ENCODE assay signal across 10 cellular contexts in genomic region chr21:41865002-41865777, GRCh38. TPM values are rescaled to one million over a fixed set of nuclear protein-coding genes. Genes with fewer than 3 reads are reported as not detected.
DNase-seq lines count a peak whose midpoint lies in the region; ATAC-seq and TF ChIP-seq lines count a peak whose summit lies in the region.
"Had no signal": no experiment of that assay in that cellular context is flagged by ENCODE, and none has a peak within 500 bp of the region (broad histone marks: within the 10 kb centered on the region; RNA-seq: fewer than 3 reads in every experiment).

No MANE protein-coding gene starts in this region.

- peak overlapping the region; percentile 30 for H3K27ac Mint-ChIP-seq in activated CD8-positive, alpha-beta T cell treated with anti-CD3 and anti-CD28 coated beads, Interleukin-2, amount 10 ng/mL, durations not matched to agents 7 days and 5 days
- H3K27ac Mint-ChIP-seq in Calu3 (ENCODE audit: unreplicated experiment), result no peak overlapping the region

- intact Hi-C loops in Calu3 (cut with micrococcal nuclease; ENCODE audit: unreplicated experiment) (no loop called here), gastrocnemius medialis (cut with DNase I; ENCODE audit: low total_unique reads) (no loop called here)

- no peaks in the 10 kb centered on the region for H3K9me3 ChIP-seq in gastrocnemius medialis
- H3K9me3 ChIP-seq: prostate gland had no signal

- no peaks in the 10 kb centered on the region for H3K27me3 ChIP-seq in gastrocnemius medialis

- no peaks in the 10 kb centered on the region for H3K36me3 ChIP-seq in gastrocnemius medialis
- H3K36me3 ChIP-seq: prostate gland had no signal

- DNase-seq in CMK (ENCODE audit: low read depth) (peak; percentile 57), KG1 (lab: John Stamatoyannopoulos, UW) (no peak), Calu3 (no peak), gastrocnemius medialis (no peak)
- no peak for DNase-seq in activated CD8-positive, alpha-beta T cell treated with anti-CD3 and anti-CD28 coated beads, Interleukin-2, amount 10 ng/mL, durations not matched to agents 7 days and 5 days
- no peak for DNase-seq in stimulated activated CD4-positive, alpha-beta T cell treated with anti-CD3 and anti-CD28 coated beads, Interleukin-4, amount 100 ng/mL, for 24 hours

- no peaks in the 10 kb centered on the region for H3K4me1 ChIP-seq in gastrocnemius medialis
- H3K4me1 ChIP-seq: prostate gland had no signal

- in situ Hi-C loops in gastrocnemius medialis (cut with MboI; ENCODE audit: low sequenced_read_pairs in 4 of 4), result no loop called here

- peak; percentile 42 for ATAC-seq in GM19035 (IDR thresholded peaks at IDR 0.05; ENCODE audit: unreplicated experiment)
- peak; percentile 54 for ATAC-seq in HG02938 (IDR thresholded peaks at IDR 0.05; ENCODE audit: unreplicated experiment)
- ATAC-seq in activated CD8-positive, alpha-beta T cell treated with anti-CD3 and anti-CD28 coated beads, Interleukin-2, amount 10 ng/mL, durations not matched to agents 7 days and 5 days, result no peak
- no peak for ATAC-seq in gastrocnemius medialis
- ATAC-seq: Right ventricle myocardium inferior had no signal

- TF ChIP-seq CTCF in Calu3 (IDR thresholded peaks at IDR 0.05; ENCODE audit: unreplicated experiment) (no peak), gastrocnemius medialis (IDR thresholded peaks at IDR 0.05 in 4 of 5, conservative IDR thresholded peaks at IDR 0.05 in 1 of 5) (no peak)

- H3K4me3 Mint-ChIP-seq in activated CD8-positive, alpha-beta T cell treated with anti-CD3 and anti-CD28 coated beads, Interleukin-2, amount 10 ng/mL, durations not matched to agents 7 days and 5 days, result no peak overlapping the region
- H3K4me3 Mint-ChIP-seq in Calu3 (ENCODE audit: low read depth, unreplicated experiment), result no peak overlapping the region

- no peaks in the 10 kb centered on the region for H3K27me3 Mint-ChIP-seq in activated CD8-positive, alpha-beta T cell treated with anti-CD3 and anti-CD28 coated beads, Interleukin-2, amount 10 ng/mL, durations not matched to agents 7 days and 5 days (ENCODE audit: low read depth)
- H3K27me3 Mint-ChIP-seq in Calu3 (ENCODE audit: unreplicated experiment), result no peaks in the 10 kb centered on the region

- no peak overlapping the region for H3K27ac ChIP-seq in gastrocnemius medialis
- H3K27ac ChIP-seq: prostate gland had no signal

- no TSS peak for BruUV-seq in Calu3 (replicated peaks; lab: Mats Ljungman, UMichigan)

- H3K36me3 Mint-ChIP-seq in activated CD8-positive, alpha-beta T cell treated with anti-CD3 and anti-CD28 coated beads, Interleukin-2, amount 10 ng/mL, durations not matched to agents 7 days and 5 days (ENCODE audit: low read depth), result no peaks in the 10 kb centered on the region
- H3K36me3 Mint-ChIP-seq in Calu3 (ENCODE audit: insufficient read depth, unreplicated experiment), result peaks cover 5% of the 10 kb centered on the region

- CTCF ChIA-PET in activated CD8-positive, alpha-beta T cell treated with anti-CD3 and anti-CD28 coated beads, Interleukin-2, amount 10 ng/mL, durations not matched to agents 7 days and 5 days (lab: Charles Lee), result interaction anchor here (1.0 kb wide), 3 partner anchors 48 to 252 kb away, joined by 3 to 5 read pairs (median 3); no protein-coding TSS in a partner anchor
- CTCF ChIA-PET in Calu3 (lab: Charles Lee), result interaction anchor here (0.7 kb wide), 1 partner anchor 61 kb away, joined by 7 read pairs; no protein-coding TSS in a partner anchor

- no peaks in the 10 kb centered on the region for H3K9me3 Mint-ChIP-seq in activated CD8-positive, alpha-beta T cell treated with anti-CD3 and anti-CD28 coated beads, Interleukin-2, amount 10 ng/mL, durations not matched to agents 7 days and 5 days (ENCODE audit: insufficient read depth)
- H3K9me3 Mint-ChIP-seq in Calu3 (ENCODE audit: low read depth, unreplicated experiment), result no peaks in the 10 kb centered on the region

- no peak overlapping the region for H3K4me3 ChIP-seq in gastrocnemius medialis
- H3K4me3 ChIP-seq: prostate gland had no signal

- H3K4me1 Mint-ChIP-seq in activated CD8-positive, alpha-beta T cell treated with anti-CD3 and anti-CD28 coated beads, Interleukin-2, amount 10 ng/mL, durations not matched to agents 7 days and 5 days (ENCODE audit: low read depth), result peaks cover 35% of the 10 kb centered on the region
- no peaks in the 10 kb centered on the region for H3K4me1 Mint-ChIP-seq in Calu3 (ENCODE audit: low read depth, unreplicated experiment)

- no peak for TF ChIP-seq POLR2A in gastrocnemius medialis (IDR thresholded peaks at IDR 0.05)

- POLR2A ChIA-PET in activated CD8-positive, alpha-beta T cell treated with anti-CD3 and anti-CD28 coated beads, Interleukin-2, amount 10 ng/mL, durations not matched to agents 7 days and 5 days (lab: Charles Lee), result interaction anchor here (0.6 kb wide), 1 partner anchor 78 kb away, joined by 6 read pairs; no protein-coding TSS in a partner anchor

RNA-seq across cellular contexts. Expression of gene PRDM15, which starts 14.0 kb away (rescaled TPM):
- 1 to 10 TPM; 8.5 to 9.6 TPM for total RNA-seq in activated CD8-positive, alpha-beta T cell treated with anti-CD3 and anti-CD28 coated beads, Interleukin-2, amount 10 ng/mL, durations not matched to agents 7 days and 5 days
- total RNA-seq in Calu3 (2022) (10.1 and 10.4 TPM in 2 replicates), gastrocnemius medialis (10 to 100 TPM in 1 of 4 donors, 1 to 10 TPM in 3; 4.4 to 13.6 (median 5.4) TPM)

Comparison
In these comparisons a context has a peak if more than half of its experiments do, and no peak if none do; other contexts are left out.
1. ATAC-seq: peak in GM19035 (single experiment) and HG02938 (single experiment); none in activated CD8-positive, alpha-beta T cell treated with anti-CD3 and anti-CD28 coated beads, Interleukin-2, amount 10 ng/mL, durations not matched to agents 7 days and 5 days (single experiment) and gastrocnemius medialis (0 of 2).